ENCODE assay signal across 24 cellular contexts in the genomic region with DNA sequence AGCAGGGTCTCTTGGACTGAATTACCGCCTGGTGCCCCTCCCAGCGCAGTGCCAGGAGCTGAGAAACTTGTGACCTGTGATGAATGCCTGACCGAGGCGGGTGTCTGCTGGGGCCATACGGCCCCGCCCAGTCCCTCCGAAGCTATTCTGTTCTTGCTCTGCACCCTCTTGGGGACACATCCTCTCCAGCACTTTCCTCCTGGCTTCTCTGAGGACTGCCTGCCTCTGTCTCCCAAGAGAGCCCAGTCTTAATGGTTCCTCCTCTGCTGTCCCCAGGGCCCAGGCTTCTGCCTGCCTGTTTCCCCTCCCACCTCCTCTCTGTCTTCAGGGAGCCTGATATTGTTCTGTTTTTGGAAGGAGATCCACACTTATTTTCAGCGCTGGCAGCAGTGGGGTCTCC. TPM values are rescaled to one million over a fixed set of nuclear protein-coding genes. Genes with fewer than 3 reads are reported as not detected.
DNase-seq lines count a peak whose midpoint lies in the region; ATAC-seq and TF ChIP-seq lines count a peak whose summit lies in the region.
"Had no signal": no experiment of that assay in that cellular context is flagged by ENCODE, and none has a peak within 500 bp of the region (broad histone marks: within the 10 kb centered on the region; RNA-seq: fewer than 3 reads in every experiment).

No MANE protein-coding gene starts in this region.

- peaks cover 69 to 86% (median 77%) of the 10 kb centered on the region in 10 experiments for H3K4me1 ChIP-seq in BLaER1 treated with 17β-estradiol and CSF1 and Interleukin-3, amounts not matched to agents 10 nM and 100 nM
- H3K4me1 ChIP-seq in OCI-LY7 (ENCODE audit: insufficient read depth, low read length, poor library complexity, severe bottlenecking) = peaks cover 9% of the 10 kb centered on the region

- POLR2A ChIA-PET in OCI-LY7 (lab: Charles Lee) = no interaction called here

- CTCF ChIA-PET in OCI-LY7 (lab: Charles Lee; ENCODE audit: unreplicated experiment) = no interaction called here

- no peaks in the 10 kb centered on the region for H3K9me2 ChIP-seq in OCI-LY7 (ENCODE audit: insufficient read depth, low read length)

- H3K27me3 ChIP-seq in BLaER1 treated with 17β-estradiol and CSF1 and Interleukin-3, amounts not matched to agents 10 nM and 100 nM = no peaks in the 10 kb centered on the region
- H3K27me3 ChIP-seq: gastroesophageal sphincter, SJSA1, tibial nerve had no signal

- peak overlapping the region; percentile 48 to 73 (median 69) for H3K9ac ChIP-seq in BLaER1 treated with 17β-estradiol and CSF1 and Interleukin-3, amounts not matched to agents 10 nM and 100 nM

- H3K4me3 Mint-ChIP-seq in neural crest cell = no peak overlapping the region

- peak overlapping the region; percentile 63 to 83 (median 77) for H3K27ac ChIP-seq in BLaER1 treated with 17β-estradiol and CSF1 and Interleukin-3, amounts not matched to agents 10 nM and 100 nM
- H3K27ac ChIP-seq in caudate nucleus (ENCODE audit: low read depth, low read length) (peak overlapping the region; percentile 58), OCI-LY7 (ENCODE audit: low read depth, low read length, poor library complexity, severe bottlenecking) (no peak overlapping the region)
- H3K27ac ChIP-seq: C4-2B, gastroesophageal sphincter, SJSA1 had no signal

- peaks cover 10% of the 10 kb centered on the region for H3K4me1 Mint-ChIP-seq in neural crest cell

- no peaks in the 10 kb centered on the region for H3K9me3 Mint-ChIP-seq in neural crest cell

- no peaks in the 10 kb centered on the region for H3K79me2 ChIP-seq in OCI-LY7 (ENCODE audit: insufficient read depth, low read depth, low read length)

- H4K20me1 ChIP-seq in BLaER1 treated with 17β-estradiol and CSF1 and Interleukin-3, amounts not matched to agents 10 nM and 100 nM = peaks cover 0 to 48% (median 22%) of the 10 kb centered on the region in 11 experiments; a peak in 16 of 22 replicates
- H4K20me1 ChIP-seq in OCI-LY7 (ENCODE audit: insufficient read depth, low read length) = no peaks in the 10 kb centered on the region

- peak overlapping the region; percentile 76 to 92 (median 81) for H3K4me2 ChIP-seq in BLaER1 treated with 17β-estradiol and CSF1 and Interleukin-3, amounts not matched to agents 10 nM and 100 nM
- no peak overlapping the region for H3K4me2 ChIP-seq in OCI-LY7 (ENCODE audit: low read length)

- H3K4me3 ChIP-seq in BLaER1 treated with 17β-estradiol and CSF1 and Interleukin-3, amounts not matched to agents 10 nM and 100 nM = peak overlapping the region in 5 of 10 experiments; percentile 7 to 37 (median 15); a peak in 6 of 20 replicates
- no peak overlapping the region for H3K4me3 ChIP-seq in OCI-LY7 (ENCODE audit: low read depth, low read length, poor library complexity, severe bottlenecking)
- H3K4me3 ChIP-seq: gastroesophageal sphincter, SJSA1, tibial nerve had no signal

- intact Hi-C loops in OCI-LY7 (cut with micrococcal nuclease; ENCODE audit: unreplicated experiment) = no loop called here

- peaks cover 0 to 18% (median 15%) of the 10 kb centered on the region in 11 experiments; a peak in 13 of 22 replicates for H3K36me3 ChIP-seq in BLaER1 treated with 17β-estradiol and CSF1 and Interleukin-3, amounts not matched to agents 10 nM and 100 nM
- no peaks in the 10 kb centered on the region for H3K36me3 ChIP-seq in OCI-LY7 (ENCODE audit: insufficient read depth, low read length)
- H3K36me3 ChIP-seq: gastroesophageal sphincter, SJSA1 had no signal

- H2AFZ ChIP-seq in OCI-LY7 (ENCODE audit: low read length) = no peak overlapping the region

- no peak for TF ChIP-seq CTCF in neural crest cell (conservative IDR thresholded peaks at IDR 0.05)
- TF ChIP-seq CTCF in OCI-LY7 (conservative IDR thresholded peaks at IDR 0.05; ENCODE audit: low read length) = no peak

- peaks cover 8 to 18% (median 15%) of the 10 kb centered on the region in 11 experiments for H3K9me3 ChIP-seq in BLaER1 treated with 17β-estradiol and CSF1 and Interleukin-3, amounts not matched to agents 10 nM and 100 nM (replicated peaks in 1 of 11)
- no peaks in the 10 kb centered on the region for H3K9me3 ChIP-seq in OCI-LY7 (ENCODE audit: low read length)

- no peaks in the 10 kb centered on the region for H3K27me3 Mint-ChIP-seq in neural crest cell (ENCODE audit: low read depth)

- H3K27ac Mint-ChIP-seq in neural crest cell (ENCODE audit: unreplicated experiment) = peak overlapping the region; percentile 84

- no TSS peak for BruUV-seq in OCI-LY7 (replicated peaks; lab: Mats Ljungman, UMichigan)

- peak in 40 of 76 experiments; percentile 15 to 57 (median 36) for DNase-seq in HUDEP-2 (lab: John Stamatoyannopoulos, UW; ENCODE audit: unreplicated experiment in 76 of 76)
- no peak for DNase-seq in caudate nucleus (lab: John Stamatoyannopoulos, UW)
- DNase-seq in neural crest cell (ENCODE audit: low read depth, low spot score) = no peak
- no peak for DNase-seq in stimulated activated CD8-positive, alpha-beta memory T cell treated with anti-CD3 and anti-CD28 coated beads, Interleukin-4, amount 100 ng/mL, for 48 hours
- no peak for DNase-seq in OCI-LY7 (ENCODE audit: low spot score)
- DNase-seq: activated CD4-positive, alpha-beta T cell treated with anti-CD3 and anti-CD28 coated beads for 4 hours; activated CD8-positive, alpha-beta memory T cell treated with anti-CD3 and anti-CD28 coated beads for 24 hours; activated effector memory CD4-positive, alpha-beta T cell treated with anti-CD3 and anti-CD28 coated beads, Interleukin-2, amount 50 U/mL, for 16 hours; activated T-cell treated with anti-CD3 and anti-CD28 coated beads, Interleukin-2, amount 50 U/mL, for 1 hour; Calu3; DND-41; NCI-H1694; NCI-H526 treated with DMSO at 0.1 percent for 48 hours; retina; small intestine had no signal

- peaks cover 3% of the 10 kb centered on the region for H3K36me3 Mint-ChIP-seq in neural crest cell (ENCODE audit: low read depth)

- no peak for ATAC-seq in HG02981 (IDR thresholded peaks at IDR 0.05; ENCODE audit: unreplicated experiment)
- ATAC-seq: gastroesophageal sphincter, HCT116, left lobe of liver had no signal

RNA-seq across cellular contexts. Expression of a gene that starts 18.6 kb away (rescaled TPM):
- total RNA-seq in neural crest cell (30.0 and 30.4 TPM in 2 replicates), OCI-LY7 (2022) (22.5 and 23.3 TPM in 2 replicates)
- total RNA-seq in OCI-LY7 (2014; rRNA removed; shearing (Covaris generic)) = 9.0 and 10.2 TPM in 2 replicates
- total RNA-seq: T-helper 1 cell treated with Interleukin-12 subunit alpha and Interleukin-12 subunit beta and Interleukin-4 antibody, amounts not matched to agents 30 ng/mL and 1 ng/mL, for 36 hours had no signal

RNA-seq across cellular contexts. Expression of a gene that starts 31.2 kb away (rescaled TPM):
- total RNA-seq in neural crest cell = 33.8 and 38.3 TPM in 2 replicates
- total RNA-seq in OCI-LY7 (2014; rRNA removed; shearing (Covaris generic)) = 17.7 and 18.1 TPM in 2 replicates
- total RNA-seq in OCI-LY7 (2022) = 36.5 and 38.2 TPM in 2 replicates

RNA-seq across cellular contexts. Expression of a gene that starts 49.0 kb away (rescaled TPM):
- total RNA-seq in neural crest cell = 2,294 and 2,333 TPM in 2 replicates
- total RNA-seq in OCI-LY7 (2014; rRNA removed; shearing (Covaris generic)) = 2,313 and 2,662 TPM in 2 replicates
- 2,385 and 2,457 TPM in 2 replicates for total RNA-seq in OCI-LY7 (2022)

Comparison
In these comparisons a context has a peak if more than half of its experiments do, and no peak if none do; other contexts are left out.
1. DNase-seq: peak in HUDEP-2 (40 of 76); none in caudate nucleus (0 of 61), neural crest cell (single experiment), stimulated activated CD8-positive, alpha-beta memory T cell treated with anti-CD3 and anti-CD28 coated beads, Interleukin-4, amount 100 ng/mL, for 48 hours (single experiment) and OCI-LY7 (single experiment).